Comparison of ENCODE assay signal across 10 cellular contexts in the genomic region with DNA sequence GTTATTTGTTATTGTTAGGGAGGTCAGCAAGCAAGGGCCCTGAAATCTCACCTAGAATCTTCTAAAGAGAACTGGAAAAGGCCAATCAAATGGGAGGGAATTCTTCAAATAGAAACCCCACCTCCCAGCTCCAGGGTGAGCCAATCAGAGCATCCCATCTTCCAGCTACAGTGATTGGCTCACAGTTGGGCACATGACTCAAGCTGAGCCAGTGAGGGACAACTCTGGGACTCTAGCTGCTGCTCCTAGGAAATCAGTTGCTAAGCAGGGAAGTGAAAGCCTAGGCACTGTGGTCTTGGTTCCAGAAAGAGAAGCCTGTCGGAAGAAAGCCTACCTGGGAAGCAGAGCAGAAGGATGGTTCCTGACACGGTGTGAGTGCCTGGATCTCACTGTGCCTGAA. TPM values are rescaled to one million over a fixed set of nuclear protein-coding genes. Genes with fewer than 3 reads are reported as not detected.
DNase-seq lines count a peak whose midpoint lies in the region; ATAC-seq and TF ChIP-seq lines count a peak whose summit lies in the region.
"Had no signal": no experiment of that assay in that cellular context is flagged by ENCODE, and none has a peak within 500 bp of the region (broad histone marks: within the 10 kb centered on the region; RNA-seq: fewer than 3 reads in every experiment).

No MANE protein-coding gene starts in this region.

- peaks cover 28% of the 10 kb centered on the region for H3F3A ChIP-seq in neural progenitor cell (ENCODE audit: low read depth)

- peak overlapping the region; percentile 90 for H3K27ac Mint-ChIP-seq in neural progenitor cell

- peaks cover 40% of the 10 kb centered on the region for H3K27me3 Mint-ChIP-seq in neural progenitor cell (ENCODE audit: insufficient read depth, low read depth)

- H3K36me3 ChIP-seq in neural progenitor cell (no peaks in the 10 kb centered on the region), esophagus squamous epithelium (no peaks in the 10 kb centered on the region)

- H3K9me3 ChIP-seq in neural progenitor cell (ENCODE audit: low read depth) (no peaks in the 10 kb centered on the region), esophagus squamous epithelium (peaks cover 0 to 5% (median 0%) of the 10 kb centered on the region in 3 donors)

- peak overlapping the region; percentile 57 for H3K4me3 Mint-ChIP-seq in neural progenitor cell

- TF ChIP-seq CTCF in neural progenitor cell (IDR thresholded peaks at IDR 0.05) (no peak), esophagus squamous epithelium (IDR thresholded peaks at IDR 0.05) (no peak)

- no peaks in the 10 kb centered on the region for H4K20me1 ChIP-seq in neural progenitor cell (ENCODE audit: low read depth)

- H3K27me3 ChIP-seq in neural progenitor cell (peaks cover 34% of the 10 kb centered on the region), esophagus squamous epithelium (peaks cover 0 to 93% (median 17%) of the 10 kb centered on the region in 4 donors)

- no peak overlapping the region for H3K9ac ChIP-seq in neural progenitor cell

- 69 to 82% methylated on average over 2 of the region's 2 CpGs for WGBS in esophagus squamous epithelium, 2 donors

- H3K4me1 Mint-ChIP-seq in neural progenitor cell, result peaks cover 29% of the 10 kb centered on the region

- intact Hi-C loops in esophagus squamous epithelium (cut with DNase I), result no loop called here

- no peak for TF ChIP-seq POLR2A in esophagus squamous epithelium (IDR thresholded peaks at IDR 0.05)

- H3K4me1 ChIP-seq in neural progenitor cell (peaks cover 8% of the 10 kb centered on the region), esophagus squamous epithelium (peaks cover 7 to 11% (median 7%) of the 10 kb centered on the region in 3 donors)

- peaks cover 15% of the 10 kb centered on the region for H3K9me3 Mint-ChIP-seq in neural progenitor cell

- H3K27ac ChIP-seq in neural progenitor cell (no peak overlapping the region), esophagus squamous epithelium (no peak overlapping the region)
- H3K27ac ChIP-seq: epithelial cell of prostate, VCaP had no signal

- H3K79me2 ChIP-seq in neural progenitor cell (ENCODE audit: low read depth), result no peaks in the 10 kb centered on the region

- H3K4me3 ChIP-seq in neural progenitor cell (no peak overlapping the region), esophagus squamous epithelium (no peak overlapping the region)

- H3K36me3 Mint-ChIP-seq in neural progenitor cell, result peaks cover 7% of the 10 kb centered on the region

- no peak overlapping the region for H3K4me2 ChIP-seq in neural progenitor cell

- no peak overlapping the region for H2AFZ ChIP-seq in neural progenitor cell (replicated peaks)

- DNase-seq in NCI-H1417 (lab: John Stamatoyannopoulos, UW), result peak in 2 of 3 experiments; percentile 4 to 38
- no peak for DNase-seq in NCI-H1417 treated with DMSO at 0.1 percent for 48 hours (lab: John Stamatoyannopoulos, UW)
- peak; percentile 16 for DNase-seq in NCI-H146 treated with DMSO at 0.1 percent for 48 hours (lab: John Stamatoyannopoulos, UW; ENCODE audit: unreplicated experiment)
- peak; percentile 39 for DNase-seq in astrocyte of the hippocampus (ENCODE audit: low read depth, low spot score)
- DNase-seq in neural progenitor cell (ENCODE audit: low spot score), result peak; percentile 56
- DNase-seq in esophagus squamous epithelium (lab: John Stamatoyannopoulos, UW), result no peak
- DNase-seq in epidermal melanocyte (ENCODE audit: insufficient read length, low spot score), result no peak

- no peak for ATAC-seq in GM19351 (IDR thresholded peaks at IDR 0.05; ENCODE audit: unreplicated experiment)

RNA-seq across cellular contexts. Expression of a gene that starts 13.4 kb away (rescaled TPM):
- 2.6 and 8.3 TPM in 2 replicates for total RNA-seq in neural progenitor cell (ENCODE audit: low replicate concordance)
- under 1 TPM in 1 of 4 donors, not detected in 3; 0.57 TPM for total RNA-seq in esophagus squamous epithelium

RNA-seq across cellular contexts. Expression of a gene that starts 48.0 kb away (rescaled TPM):
- total RNA-seq in neural progenitor cell (ENCODE audit: low replicate concordance) (4.8 and 12.9 TPM in 2 replicates), esophagus squamous epithelium (not detected)

RNA-seq across cellular contexts. Expression of a gene that starts 56.5 kb away (rescaled TPM):
- total RNA-seq in neural progenitor cell (ENCODE audit: low replicate concordance) (7.6 and 9.6 TPM in 2 replicates), esophagus squamous epithelium (10 to 100 TPM in 3 of 4 donors, 1 to 10 TPM in 1; 8.8 to 22.9 (median 13.0) TPM)

Comparison
In these comparisons a context has a peak if more than half of its experiments do, and no peak if none do; other contexts are left out.
1. DNase-seq: peak in NCI-H1417 (2 of 3), NCI-H146 treated with DMSO at 0.1 percent for 48 hours (single experiment), astrocyte of the hippocampus (single experiment) and neural progenitor cell (single experiment); none in NCI-H1417 treated with DMSO at 0.1 percent for 48 hours (single experiment), esophagus squamous epithelium (single experiment) and epidermal melanocyte (single experiment).